In genomic region chr9:133539434-133539833, GRCh38 we compare ENCODE assay signal across 15 cellular contexts. TPM values are rescaled to one million over a fixed set of nuclear protein-coding genes. Genes with fewer than 3 reads are reported as not detected.
DNase-seq lines count a peak whose midpoint lies in the region; ATAC-seq, FAIRE-seq and TF ChIP-seq lines count a peak whose summit lies in the region.
"Had no signal": no experiment of that assay in that cellular context is flagged by ENCODE, and none has a peak within 500 bp of the region (broad histone marks: within the 10 kb centered on the region; RNA-seq: fewer than 3 reads in every experiment).

No MANE protein-coding gene starts in this region.

- H3K4me3 Mint-ChIP-seq in nephron progenitor cell: peak overlapping the region; percentile 68

- peak overlapping the region in 4 of 5 donors; percentile 15 to 85 (median 36) for H3K27ac ChIP-seq in adrenal gland

- intact Hi-C loops in adrenal gland (cut with DNase I) (loop anchor here in 1 of 2 donors (10.0 kb wide), 1 partner anchor 185 kb away; no protein-coding TSS in a partner anchor), cardiac septum (cut with DNase I) (loop anchor here (2.0 kb wide), 1 partner anchor 17 kb away; no protein-coding TSS in a partner anchor)

- 13 to 45% (median 34%) methylated on average over 13 to 29 of the region's 29 CpGs for WGBS in adrenal gland, 4 donors

- no peak overlapping the region for H3K27ac Mint-ChIP-seq in nephron progenitor cell

- peaks cover 17 to 31% of the 10 kb centered on the region in 2 donors for H3K4me1 ChIP-seq in adrenal gland (replicated peaks in 1 of 2)

- no peaks in the 10 kb centered on the region for H3K9me3 ChIP-seq in adrenal gland (replicated peaks in 1 of 3)

- H3K27me3 ChIP-seq in adrenal gland: peaks cover 4% of the 10 kb centered on the region

- H3K36me3 Mint-ChIP-seq in nephron progenitor cell (ENCODE audit: low read depth): no peaks in the 10 kb centered on the region

- H3K4me1 Mint-ChIP-seq in nephron progenitor cell: peaks cover 43% of the 10 kb centered on the region

- H3K36me3 ChIP-seq in adrenal gland (replicated peaks in 1 of 2): peaks cover 0 to 21% of the 10 kb centered on the region in 2 donors

- DNase-seq in AG20443 (ENCODE audit: low spot score) (peak; percentile 57), adrenal gland (peak in 6 of 7 donors; percentile 30 to 79 (median 64)), cardiac septum (ENCODE audit: low spot score) (peak; percentile 85), nephron progenitor cell (peak; percentile 63), GDM1 (lab: John Stamatoyannopoulos, UW) (no peak), RCC 7860 (ENCODE audit: low spot score) (no peak)
- DNase-seq: NCI-H1092 had no signal

- TF ChIP-seq CTCF in adrenal gland (IDR thresholded peaks at IDR 0.05) (no peak), nephron progenitor cell (IDR thresholded peaks at IDR 0.05) (no peak)

- H3K9me3 Mint-ChIP-seq in nephron progenitor cell: no peaks in the 10 kb centered on the region

- H3K4me3 ChIP-seq in adrenal gland: peak overlapping the region in 1 of 4 donors; percentile 40

- H3K27me3 Mint-ChIP-seq in nephron progenitor cell (ENCODE audit: low read depth, poor library complexity): no peaks in the 10 kb centered on the region

- no peak for ATAC-seq in GM18520 (IDR thresholded peaks at IDR 0.05; ENCODE audit: unreplicated experiment)
- no peak for ATAC-seq in HG02642 (IDR thresholded peaks at IDR 0.05; ENCODE audit: poor library complexity, unreplicated experiment)

- no peak for FAIRE-seq in RCC 7860 (lab: Jason Lieb, UNC)
- FAIRE-seq: A204.1 had no signal

- no peak for TF ChIP-seq POLR2A in adrenal gland (IDR thresholded peaks at IDR 0.05)

RNA-seq across cellular contexts. Expression of gene ADAMTSL2, which starts 4.9 kb away (rescaled TPM):
- total RNA-seq in adrenal gland (100 to 1,000 TPM in 2 of 8 donors, 10 to 100 TPM in 6; 23.5 to 138 (median 70.9) TPM), cardiac septum (9.6 TPM)
- polyA plus RNA-seq in adrenal gland: 100 to 1,000 TPM in 1 of 3 donors, 10 to 100 TPM in 1, 1 to 10 TPM in 1; 4.1 to 108 (median 35.3) TPM
- total RNA-seq: epithelial cell of proximal tubule; G401; T-helper 1 cell treated with Interleukin-12 subunit alpha and Interleukin-12 subunit beta and Interleukin-4 antibody, amounts not matched to agents 30 ng/mL and 1 ng/mL, for 36 hours had no signal

RNA-seq across cellular contexts. Expression of gene MYMK, which starts 14.7 kb away (rescaled TPM):
- total RNA-seq in adrenal gland (not detected), cardiac septum (not detected)
- not detected for polyA plus RNA-seq in adrenal gland
- total RNA-seq: activated CD8-positive, alpha-beta memory T cell treated with anti-CD3 and anti-CD28 coated beads for 36 hours; epithelial cell of proximal tubule; lung microvascular endothelial cell; T-helper 1 cell treated with Interleukin-12 subunit alpha and Interleukin-12 subunit beta and Interleukin-4 antibody, amounts not matched to agents 30 ng/mL and 1 ng/mL, for 36 hours had no signal

Comparison
In these comparisons a context has a peak if more than half of its experiments do, and no peak if none do; other contexts are left out.
1. DNase-seq: peak in AG20443 (single experiment), adrenal gland (6 of 7), cardiac septum (single experiment) and nephron progenitor cell (single experiment); none in GDM1 (single experiment) and RCC 7860 (single experiment).